25 cellular contexts compared by ENCODE assay signal in the genomic region with DNA sequence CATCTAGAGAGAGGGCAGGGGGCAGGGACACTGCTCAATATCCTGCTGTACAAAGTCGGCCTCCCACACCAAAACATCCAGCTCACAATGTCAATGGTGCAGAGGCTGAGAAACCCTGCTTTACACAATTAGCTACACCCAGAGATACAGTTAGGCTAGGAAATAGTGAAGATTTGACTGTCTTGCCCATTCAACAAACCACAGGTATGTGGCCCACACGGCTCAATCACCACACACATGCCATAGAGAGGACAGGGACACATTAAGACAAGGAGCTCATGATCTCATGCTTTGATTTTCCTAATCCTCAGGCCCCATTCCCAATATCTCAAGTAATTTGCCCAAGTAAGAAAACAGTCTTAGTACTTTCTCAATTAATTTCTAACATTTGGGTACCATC.
DNase-seq lines count a peak whose midpoint lies in the region; ATAC-seq and TF ChIP-seq lines count a peak whose summit lies in the region.
"Had no signal": no experiment of that assay in that cellular context is flagged by ENCODE, and none has a peak within 500 bp of the region (broad histone marks: within the 10 kb centered on the region; RNA-seq: fewer than 3 reads in every experiment).

No MANE protein-coding gene starts in this region.

- no peak overlapping the region for H3K18ac ChIP-seq in IMR-90 (ENCODE audit: low read depth, low read length)

- H2BK20ac ChIP-seq in IMR-90 (ENCODE audit: low read depth, low read length), result no peak overlapping the region

- H3K23ac ChIP-seq in IMR-90 (ENCODE audit: low read depth, low read length), result no peak overlapping the region

- H2AFZ ChIP-seq in SK-N-SH (ENCODE audit: low read depth) (no peak overlapping the region), IMR-90 (replicated peaks; ENCODE audit: low read length, poor library complexity) (no peak overlapping the region)

- H2BK15ac ChIP-seq in IMR-90 (ENCODE audit: low read depth, low read length), result no peak overlapping the region

- no peak overlapping the region for H2BK120ac ChIP-seq in IMR-90 (ENCODE audit: low read depth, low read length)

- TF ChIP-seq CTCF in SK-N-SH (IDR thresholded peaks at IDR 0.05) (no peak), IMR-90 (conservative IDR thresholded peaks at IDR 0.05; ENCODE audit: low read depth, low read length) (no peak), body of pancreas (IDR thresholded peaks at IDR 0.05) (no peak)

- peaks cover 78% of the 10 kb centered on the region for H3K36me3 Mint-ChIP-seq in activated T-helper 17 cell treated with anti-CD3 and anti-CD28 coated beads, Interleukin-2, amount 50 U/mL, for 72 hours (ENCODE audit: low read depth)
- H3K36me3 Mint-ChIP-seq in activated CD4-positive, alpha-beta memory T cell treated with anti-CD3 and anti-CD28 coated beads for 36 hours, result peaks cover 44% of the 10 kb centered on the region

- peaks cover 15 to 33% of the 10 kb centered on the region in 2 experiments for H3K79me1 ChIP-seq in IMR-90 (ENCODE audit: low read depth in 1 of 2, low read length in 2 of 2)

- peaks cover 0 to 3% of the 10 kb centered on the region in 2 experiments; a peak in 2 of 4 replicates for H3K4me1 ChIP-seq in SK-N-SH (ENCODE audit: control insufficient read depth in 1 of 2, insufficient read depth in 2 of 2, low read depth in 1 of 2, low read length in 1 of 2)
- peaks cover 4% of the 10 kb centered on the region; the same call in 1 of the 2 replicates for H3K4me1 ChIP-seq in IMR-90 (ENCODE audit: control insufficient read depth, insufficient read depth, low read length)
- H3K4me1 ChIP-seq in body of pancreas, result no peaks in the 10 kb centered on the region
- H3K4me1 ChIP-seq: esophagus squamous epithelium, thyroid gland had no signal

- H3K79me2 ChIP-seq in SK-N-SH (ENCODE audit: insufficient read depth), result peaks cover 4% of the 10 kb centered on the region; the same call in 1 of the 2 replicates

- no peak for TF ChIP-seq EP300 in SK-N-SH (IDR thresholded peaks at IDR 0.05; ENCODE audit: borderline replicate concordance in 1 of 2, low read depth in 1 of 2, low read length in 1 of 2)

- no peaks in the 10 kb centered on the region for H3K9me2 ChIP-seq in SK-N-SH

- DNase-seq in SK-N-SH (no peak), IMR-90 (no peak), renal cortical epithelial cell (ENCODE audit: low read depth) (peak; percentile 51), body of pancreas (no peak)
- DNase-seq in activated CD4-positive, alpha-beta memory T cell treated with anti-CD3 and anti-CD28 coated beads for 36 hours, result no peak
- DNase-seq: activated CD4-positive, alpha-beta T cell treated with anti-CD3 and anti-CD28 coated beads, Interleukin-2, amount 50 U/mL, for 1 hour; activated effector memory CD4-positive, alpha-beta T cell treated with Interleukin-2 at 50 U/mL for 16 hours; brain microvascular endothelial cell; COR-L47; DMS79 treated with DMSO at 0.1 percent for 48 hours; endodermal cell; esophagus squamous epithelium; kidney glomerular epithelial cell; NCI-H187 treated with DMSO at 0.1 percent for 48 hours; NCI-H2227 treated with DMSO at 0.1 percent for 48 hours; NCI-H82; SIG-M5; stimulated activated CD4-positive, alpha-beta T cell treated with anti-CD3 and anti-CD28 coated beads, Interleukin-2, amount 100 ng/mL, for 48 hours; stimulated activated naive CD4-positive, alpha-beta T cell; thyroid gland had no signal

- 0 out of 2 replicates have a peak overlapping the region, but pooled peaks have one; percentile 4 for H3K4ac ChIP-seq in IMR-90 (ENCODE audit: low read depth, low read length)

- no peak overlapping the region for H3K4me2 ChIP-seq in SK-N-SH
- H3K4me2 ChIP-seq in IMR-90 (ENCODE audit: low read depth, low read length), result no peak overlapping the region

- H3K14ac ChIP-seq in IMR-90 (replicated peaks; ENCODE audit: low read depth, low read length), result 0 out of 2 replicates have a peak overlapping the region, but pooled peaks have one; percentile 26

- no peaks in the 10 kb centered on the region for H4K20me1 ChIP-seq in SK-N-SH (ENCODE audit: insufficient read depth)
- H4K20me1 ChIP-seq in IMR-90 (ENCODE audit: insufficient read depth, low read length), result no peaks in the 10 kb centered on the region

- no peak overlapping the region for H2AK9ac ChIP-seq in IMR-90 (replicated peaks; ENCODE audit: low read depth, low read length, poor library complexity)

- H3K9ac ChIP-seq in SK-N-SH (no peak overlapping the region), IMR-90 (ENCODE audit: low read depth, low read length) (no peak overlapping the region)

- 79% methylated on average over 2 of the region's 2 CpGs for WGBS in SK-N-SH (ENCODE audit: low lambda C conversion rate)
- WGBS in IMR-90 (ENCODE audit: extremely low coverage in 2 of 2, insufficient read length in 1 of 2), 2 experiments, result no CpG with 5 or more reads among the region's 2 CpGs
- WGBS in body of pancreas, 2 donors, result 92 to 94% methylated on average over 2 of the region's 2 CpGs

- H3K56ac ChIP-seq in IMR-90 (ENCODE audit: extremely low read depth, insufficient read depth, low read length), result no peak overlapping the region

- peaks cover 31% of the 10 kb centered on the region for H3K4me1 Mint-ChIP-seq in activated T-helper 17 cell treated with anti-CD3 and anti-CD28 coated beads, Interleukin-2, amount 50 U/mL, for 72 hours
- H3K4me1 Mint-ChIP-seq in activated CD4-positive, alpha-beta memory T cell treated with anti-CD3 and anti-CD28 coated beads for 36 hours (ENCODE audit: low read depth), result peaks cover 39% of the 10 kb centered on the region

- no peak overlapping the region for H2BK5ac ChIP-seq in IMR-90 (ENCODE audit: low read depth, low read length, poor library complexity, severe bottlenecking)

- H3K9me3 ChIP-seq in SK-N-SH (no peaks in the 10 kb centered on the region), IMR-90 (ENCODE audit: control insufficient read depth, insufficient read depth, low read length) (no peaks in the 10 kb centered on the region), body of pancreas (no peaks in the 10 kb centered on the region)
- H3K9me3 ChIP-seq: esophagus squamous epithelium, thyroid gland had no signal

- no peaks in the 10 kb centered on the region for H3K27me3 Mint-ChIP-seq in activated T-helper 17 cell treated with anti-CD3 and anti-CD28 coated beads, Interleukin-2, amount 50 U/mL, for 72 hours
- no peaks in the 10 kb centered on the region for H3K27me3 Mint-ChIP-seq in activated CD4-positive, alpha-beta memory T cell treated with anti-CD3 and anti-CD28 coated beads for 36 hours

- H3K36me3 ChIP-seq in SK-N-SH (replicated peaks in 1 of 2; ENCODE audit: control insufficient read depth in 1 of 2, insufficient read depth in 2 of 2, low read length in 1 of 2) (peaks cover 29 to 40% of the 10 kb centered on the region in 2 experiments), IMR-90 (ENCODE audit: control insufficient read depth, insufficient read depth, low read length) (peaks cover 12% of the 10 kb centered on the region), body of pancreas (replicated peaks in 1 of 2; ENCODE audit: insufficient read depth in 1 of 2, low read depth in 2 of 2) (no peaks in the 10 kb centered on the region)
- H3K36me3 ChIP-seq: thyroid gland had no signal

- H3K4me3 Mint-ChIP-seq in activated T-helper 17 cell treated with anti-CD3 and anti-CD28 coated beads, Interleukin-2, amount 50 U/mL, for 72 hours, result no peak overlapping the region
- H3K4me3 Mint-ChIP-seq in activated CD4-positive, alpha-beta memory T cell treated with anti-CD3 and anti-CD28 coated beads for 36 hours, result no peak overlapping the region
- H3K4me3 Mint-ChIP-seq: endodermal cell had no signal

- TF ChIP-seq POLR2A in IMR-90 (IDR thresholded peaks at IDR 0.05; ENCODE audit: low read depth, low read length), result no peak
- no peak for TF ChIP-seq POLR2A in body of pancreas (IDR thresholded peaks at IDR 0.05)

- H3K27me3 ChIP-seq in SK-N-SH (ENCODE audit: insufficient read depth) (no peaks in the 10 kb centered on the region), IMR-90 (ENCODE audit: control insufficient read depth, insufficient read depth, low read length) (no peaks in the 10 kb centered on the region), body of pancreas (no peaks in the 10 kb centered on the region)
- H3K27me3 ChIP-seq: brain microvascular endothelial cell, esophagus squamous epithelium, thyroid gland had no signal

- no peak overlapping the region for H4K5ac ChIP-seq in IMR-90 (ENCODE audit: low read depth, low read length)

- dilution Hi-C loops in IMR-90 (cut with HindIII; ENCODE audit: low sequenced_read_pairs, unreplicated experiment), result no loop called here

- peaks cover 18% of the 10 kb centered on the region for H3K9me1 ChIP-seq in IMR-90 (ENCODE audit: insufficient read depth, low read length)

- POLR2A ChIA-PET in SK-N-SH (lab: Yijun Ruan, JAX), result no interaction called here
- POLR2A ChIA-PET in IMR-90 (lab: Charles Lee; ENCODE audit: unreplicated experiment), result no interaction called here
- POLR2A ChIA-PET in activated CD4-positive, alpha-beta memory T cell treated with anti-CD3 and anti-CD28 coated beads for 36 hours (lab: Charles Lee), result no interaction called here

- H3K27ac Mint-ChIP-seq in activated T-helper 17 cell treated with anti-CD3 and anti-CD28 coated beads, Interleukin-2, amount 50 U/mL, for 72 hours, result no peak overlapping the region
- no peak overlapping the region for H3K27ac Mint-ChIP-seq in activated CD4-positive, alpha-beta memory T cell treated with anti-CD3 and anti-CD28 coated beads for 36 hours
- H3K27ac Mint-ChIP-seq: endodermal cell had no signal

- H3K9me3 Mint-ChIP-seq in activated T-helper 17 cell treated with anti-CD3 and anti-CD28 coated beads, Interleukin-2, amount 50 U/mL, for 72 hours, result no peaks in the 10 kb centered on the region
- H3K9me3 Mint-ChIP-seq in activated CD4-positive, alpha-beta memory T cell treated with anti-CD3 and anti-CD28 coated beads for 36 hours, result no peaks in the 10 kb centered on the region
- H3K9me3 Mint-ChIP-seq: endodermal cell had no signal

- intact Hi-C loops in IMR-90 (cut with micrococcal nuclease), result no loop called here
- intact Hi-C loops in body of pancreas (cut with DNase I), result no loop called here
- intact Hi-C loops in activated CD4-positive, alpha-beta memory T cell treated with anti-CD3 and anti-CD28 coated beads for 36 hours (cut with micrococcal nuclease), result loop anchor here (5.0 kb wide), 1 partner anchor 158 kb away; no protein-coding TSS in a partner anchor

- no peak overlapping the region for H2AK5ac ChIP-seq in IMR-90 (ENCODE audit: low read depth, low read length)

- TF ChIP-seq RAD21 in SK-N-SH (IDR thresholded peaks at IDR 0.05; ENCODE audit: low read length), result no peak
- no peak for TF ChIP-seq RAD21 in IMR-90 (IDR thresholded peaks at IDR 0.05; ENCODE audit: low read length)

- in situ Hi-C loops in IMR-90 (cut with MboI; ENCODE audit: low sequenced_read_pairs), result no loop called here

- H3K27ac ChIP-seq in SK-N-SH (ENCODE audit: low read depth in 2 of 2, low read length in 1 of 2) (no peak overlapping the region), IMR-90 (ENCODE audit: insufficient read depth, low read length) (no peak overlapping the region), body of pancreas (no peak overlapping the region)
- H3K27ac ChIP-seq: 22Rv1, brain microvascular endothelial cell, coronary artery, esophagus squamous epithelium, thyroid gland had no signal

- CTCF ChIA-PET in SK-N-SH (lab: Yijun Ruan, JAX), result no interaction called here
- CTCF ChIA-PET in IMR-90 (lab: Yijun Ruan, JAX), result interaction anchor here (1.2 kb wide), 1 partner anchor 9 kb away, joined by 3 read pairs; no protein-coding TSS in a partner anchor
- CTCF ChIA-PET in activated CD4-positive, alpha-beta memory T cell treated with anti-CD3 and anti-CD28 coated beads for 36 hours (lab: Charles Lee), result interaction anchor here (0.5 kb wide), 1 partner anchor 201 kb away, joined by 3 read pairs; no protein-coding TSS in a partner anchor

- no peak overlapping the region for H3K4me3 ChIP-seq in SK-N-SH (ENCODE audit: low read depth in 2 of 2, low read length in 1 of 2)
- H3K4me3 ChIP-seq in IMR-90 (ENCODE audit: insufficient read depth, low read depth, low read length), result no peak overlapping the region
- no peak overlapping the region for H3K4me3 ChIP-seq in body of pancreas
- H3K4me3 ChIP-seq: coronary artery, esophagus squamous epithelium, thyroid gland had no signal

- H3F3A ChIP-seq in SK-N-SH (replicated peaks; ENCODE audit: insufficient read depth), result peaks cover 7% of the 10 kb centered on the region

- H4K91ac ChIP-seq in IMR-90 (ENCODE audit: insufficient read depth, low read depth, low read length), result no peak overlapping the region

- ATAC-seq in SK-N-SH treated with all-trans-retinoic acid at 6 μM for 48 hours (peak; percentile 40; the same call in 2 of the 3 replicates), IMR-90 (ENCODE audit: low read depth) (no peak; the same call in 1 of the 2 replicates), body of pancreas (no peak), HG03565 (IDR thresholded peaks at IDR 0.05; ENCODE audit: unreplicated experiment) (no peak)
- ATAC-seq in activated T-helper 17 cell treated with anti-CD3 and anti-CD28 coated beads, Interleukin-2, amount 50 U/mL, for 72 hours (replicated peaks), result peak; percentile 28

- no peak overlapping the region for H4K8ac ChIP-seq in IMR-90 (ENCODE audit: low read depth in 2 of 2, low read length in 2 of 2)

- BruUV-seq in IMR-90 (replicated peaks; lab: Mats Ljungman, UMichigan), result no TSS peak

Comparison
In these comparisons a context has a peak if more than half of its experiments do, and no peak if none do; other contexts are left out.
1. ATAC-seq: peak in SK-N-SH treated with all-trans-retinoic acid at 6 μM for 48 hours (single experiment) and activated T-helper 17 cell treated with anti-CD3 and anti-CD28 coated beads, Interleukin-2, amount 50 U/mL, for 72 hours (single experiment); none in IMR-90 (single experiment), body of pancreas (single experiment) and HG03565 (single experiment).